Comparison of ENCODE assay signal across 30 cellular contexts in the genomic region with DNA sequence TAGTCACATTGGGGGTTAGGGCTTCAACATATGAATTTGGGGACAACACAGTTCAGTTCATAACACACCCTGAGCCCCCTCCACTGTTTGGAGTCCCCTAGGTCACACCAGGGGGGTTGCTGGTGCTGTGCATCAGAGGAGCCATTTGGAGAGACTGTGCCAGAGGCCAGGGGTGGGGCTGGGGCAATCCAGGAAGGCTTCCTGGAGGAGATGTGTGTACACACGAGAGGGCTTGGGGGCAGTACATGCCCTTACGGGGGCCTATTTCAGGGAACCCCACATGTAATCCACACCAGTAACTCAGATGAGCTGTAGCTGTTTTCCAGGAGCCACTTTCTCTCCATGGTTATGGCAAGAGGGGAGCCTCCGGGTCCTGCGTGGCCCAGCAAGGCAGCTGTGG.
"Had no signal": no experiment of that assay in that cellular context is flagged by ENCODE, and none has a peak within 500 bp of the region (broad histone marks: within the 10 kb centered on the region; RNA-seq: fewer than 3 reads in every experiment).

No MANE protein-coding gene starts in this region.

- H3K4me3 Mint-ChIP-seq: dendritic cell treated with granulocyte-macrophage colony-stimulating factor and Interleukin-4, amounts not matched to agents 40 ng/mL and 50 ng/mL, for 4 days; immature natural killer cell; nephron; neural progenitor cell had no signal

- H3K9ac ChIP-seq: neural progenitor cell, parathyroid adenoma had no signal

- H3K27ac ChIP-seq: colonic mucosa, esophagus squamous epithelium, lower lobe of right lung, neural progenitor cell, parathyroid adenoma, skin epidermis, testis had no signal

- H3K4me2 ChIP-seq: neural progenitor cell had no signal

- DNase-seq: central memory CD4-positive, alpha-beta T cell; colonic mucosa; effector memory CD4-positive, alpha-beta T cell; erythroblast; esophagus squamous epithelium; foreskin melanocyte; glutamatergic neuron; heart right ventricle; hippocampal formation; immature natural killer cell; islet precursor cell; kidney glomerular epithelial cell; left colon; left ventricle myocardium superior; lower lobe of right lung; mucosa of descending colon; naive thymus-derived CD4-positive, alpha-beta T cell; stimulated activated CD4-positive, alpha-beta T cell treated with anti-CD3 and anti-CD28 coated beads, Interleukin-15, amount 100 ng/mL, for 24 hours; stimulated activated CD4-positive, alpha-beta T cell treated with anti-CD3 and anti-CD28 coated beads, Interleukin-4, amount 100 ng/mL, for 1 hour; stimulated activated CD8-positive, alpha-beta memory T cell treated with anti-CD3 and anti-CD28 coated beads, Interleukin-4, amount 100 ng/mL, for 48 hours; stimulated activated naive CD8-positive, alpha-beta T cell treated with anti-CD3 and anti-CD28 coated beads, Interleukin-15, Interleukin-2, amounts not matched to agents 100 U/mL and 50 U/mL, for 24 hours; substantia nigra; testis had no signal

- H3K4me3 ChIP-seq: colonic mucosa, esophagus squamous epithelium, heart right ventricle, lower lobe of right lung, mucosa of descending colon, neural progenitor cell, skin epidermis, testis, tibial nerve had no signal

- H3K36me3 ChIP-seq: colonic mucosa, esophagus squamous epithelium, lower lobe of right lung, neural progenitor cell, tibial nerve had no signal

- H3K27me3 Mint-ChIP-seq: dendritic cell treated with granulocyte-macrophage colony-stimulating factor and Interleukin-4, amounts not matched to agents 40 ng/mL and 50 ng/mL, for 4 days; naive thymus-derived CD4-positive, alpha-beta T cell; progenitor cell of endocrine pancreas had no signal

- H3K27me3 ChIP-seq: colonic mucosa, esophagus squamous epithelium, heart right ventricle, neural progenitor cell, testis, tibial nerve had no signal

- H3K27ac Mint-ChIP-seq: dendritic cell treated with granulocyte-macrophage colony-stimulating factor and Interleukin-4, amounts not matched to agents 40 ng/mL and 50 ng/mL, for 4 days; naive thymus-derived CD4-positive, alpha-beta T cell; nephron; neural progenitor cell; progenitor cell of endocrine pancreas had no signal

- H3K4me1 ChIP-seq: colonic mucosa, neural progenitor cell, testis had no signal

- H2AFZ ChIP-seq: neural progenitor cell, parathyroid adenoma had no signal

- H3K9me3 ChIP-seq: colonic mucosa, testis had no signal

- ATAC-seq: left colon; lower lobe of right lung; mucosa of descending colon; naive thymus-derived CD4-positive, alpha-beta T cell; stimulated activated naive CD8-positive, alpha-beta T cell treated with anti-CD3 and anti-CD28 coated beads, Interleukin-15, Interleukin-2, amounts not matched to agents 100 U/mL and 50 U/mL, for 24 hours had no signal
